23 cellular contexts compared by ENCODE assay signal in genomic region chr2:167103028-167103756, GRCh38.
"Had no signal": no experiment of that assay in that cellular context is flagged by ENCODE, and none has a peak within 500 bp of the region (broad histone marks: within the 10 kb centered on the region; RNA-seq: fewer than 3 reads in every experiment).

No MANE protein-coding gene starts in this region.

- H3K4me1 Mint-ChIP-seq: activated CD4-positive, alpha-beta T cell treated with anti-CD3 and anti-CD28 coated beads, Interleukin-2, amount 10 ng/mL, durations not matched to agents 24 days and 14 days; activated naive CD4-positive, alpha-beta T cell treated with anti-CD3 and anti-CD28 coated beads, Interleukin-2, amount 50 U/mL, for 24 hours; naive B cell had no signal

- H3K4me3 Mint-ChIP-seq: activated CD4-positive, alpha-beta T cell treated with anti-CD3 and anti-CD28 coated beads, Interleukin-2, amount 10 ng/mL, durations not matched to agents 24 days and 14 days; activated CD8-positive, alpha-beta T cell treated with anti-CD3 and anti-CD28 coated beads, Interleukin-2, amount 10 ng/mL, durations not matched to agents 7 days and 5 days; activated naive CD4-positive, alpha-beta T cell treated with anti-CD3 and anti-CD28 coated beads, Interleukin-2, amount 50 U/mL, for 24 hours; naive B cell; stimulated activated naive CD8-positive, alpha-beta T cell treated with anti-CD3 and anti-CD28 coated beads, Interleukin-15, Interleukin-2, amounts not matched to agents 100 ng/mL and 50 ng/mL, for 24 hours; type B pancreatic cell had no signal

- H3K36me3 ChIP-seq: gastrocnemius medialis, heart right ventricle, lower lobe of right lung, right atrium auricular region, suprapubic skin had no signal

- H3K4me3 ChIP-seq: gastrocnemius medialis, heart right ventricle, lower lobe of right lung, right atrium auricular region, suprapubic skin had no signal

- H3K27me3 ChIP-seq: gastrocnemius medialis, heart right ventricle, right atrium auricular region, suprapubic skin had no signal

- H3K27ac Mint-ChIP-seq: activated CD4-positive, alpha-beta T cell treated with anti-CD3 and anti-CD28 coated beads, Interleukin-2, amount 10 ng/mL, durations not matched to agents 24 days and 14 days; activated CD8-positive, alpha-beta T cell treated with anti-CD3 and anti-CD28 coated beads, Interleukin-2, amount 10 ng/mL, durations not matched to agents 7 days and 5 days; naive B cell; stimulated activated naive CD8-positive, alpha-beta T cell treated with anti-CD3 and anti-CD28 coated beads, Interleukin-15, Interleukin-2, amounts not matched to agents 100 ng/mL and 50 ng/mL, for 24 hours; type B pancreatic cell had no signal

- H3K27ac ChIP-seq: epithelial cell of prostate, gastrocnemius medialis, heart right ventricle, lower lobe of right lung, right atrium auricular region, suprapubic skin had no signal

- ATAC-seq: activated CD8-positive, alpha-beta T cell treated with anti-CD3 and anti-CD28 coated beads, Interleukin-2, amount 10 ng/mL, durations not matched to agents 7 days and 5 days; gastrocnemius medialis; heart right ventricle; left cardiac atrium; lower lobe of right lung had no signal

- H3K36me3 Mint-ChIP-seq: activated naive CD4-positive, alpha-beta T cell treated with anti-CD3 and anti-CD28 coated beads, Interleukin-2, amount 50 U/mL, for 24 hours; naive B cell; type B pancreatic cell had no signal

- FAIRE-seq: small intestine, TTC549 had no signal

- H3K9me3 ChIP-seq: gastrocnemius medialis, lower lobe of right lung, suprapubic skin had no signal

- H3K9me3 Mint-ChIP-seq: activated CD4-positive, alpha-beta T cell treated with anti-CD3 and anti-CD28 coated beads, Interleukin-2, amount 10 ng/mL, durations not matched to agents 24 days and 14 days; activated naive CD4-positive, alpha-beta T cell treated with anti-CD3 and anti-CD28 coated beads, Interleukin-2, amount 50 U/mL, for 24 hours; type B pancreatic cell had no signal

- DNase-seq: activated CD4-positive, alpha-beta T cell treated with anti-CD3 and anti-CD28 coated beads, Interleukin-2, amount 10 ng/mL, durations not matched to agents 24 days and 14 days; activated CD4-positive, CD25-positive, alpha-beta regulatory T cell; activated CD8-positive, alpha-beta memory T cell treated with anti-CD3 and anti-CD28 coated beads, Interleukin-2, amount 50 U/mL, for 4 hours; activated CD8-positive, alpha-beta T cell treated with anti-CD3 and anti-CD28 coated beads, Interleukin-2, amount 10 ng/mL, durations not matched to agents 7 days and 5 days; activated effector memory CD4-positive, alpha-beta T cell treated with anti-CD3 and anti-CD28 coated beads, Interleukin-2, amount 50 U/mL, for 16 hours; activated T-cell treated with anti-CD3 and anti-CD28 coated beads, Interleukin-2, amount 50 U/mL, for 48 hours; central memory CD4-positive, alpha-beta T cell; cortex of kidney; effector CD4-positive, alpha-beta T cell; gastrocnemius medialis; heart right ventricle; left cardiac atrium; lower lobe of right lung; naive B cell; small intestine; T-helper 2 cell had no signal

- H3K4me1 ChIP-seq: gastrocnemius medialis, heart right ventricle, lower lobe of right lung, right atrium auricular region, suprapubic skin had no signal

- H3K27me3 Mint-ChIP-seq: activated CD4-positive, alpha-beta T cell treated with anti-CD3 and anti-CD28 coated beads, Interleukin-2, amount 10 ng/mL, durations not matched to agents 24 days and 14 days; naive B cell; stimulated activated naive CD8-positive, alpha-beta T cell treated with anti-CD3 and anti-CD28 coated beads, Interleukin-15, Interleukin-2, amounts not matched to agents 100 ng/mL and 50 ng/mL, for 24 hours; type B pancreatic cell had no signal
